11 cellular contexts compared by ENCODE assay signal in genomic region chr18:79953921-79954651, GRCh38. TPM values are rescaled to one million over a fixed set of nuclear protein-coding genes. Genes with fewer than 3 reads are reported as not detected.
A peak's percentile ranks its signal among the peaks of the same experiment; 100 is the strongest.
DNase-seq lines count a peak whose midpoint lies in the region; TF ChIP-seq lines count a peak whose summit lies in the region.
"Had no signal": no experiment of that assay in that cellular context is flagged by ENCODE, and none has a peak within 500 bp of the region (broad histone marks: within the 10 kb centered on the region; RNA-seq: fewer than 3 reads in every experiment).

No MANE protein-coding gene starts in this region.

- WGBS in liver, result 87% methylated on average over 11 of the region's 11 CpGs
- 67% methylated on average over 7 to 11 of the region's 11 CpGs for WGBS in transverse colon (ENCODE audit: low coverage in 1 of 2), 2 donors

- DNase-seq in activated T-cell treated with anti-CD3 and anti-CD28 coated beads, Interleukin-2, amount 50 U/mL, for 24 hours, result peak; percentile 29
- no peak for DNase-seq in activated T-cell treated with anti-CD3 and anti-CD28 coated beads, Interleukin-2, amount 50 U/mL, for 1 hour
- DNase-seq in activated CD8-positive, alpha-beta memory T cell treated with anti-CD3 and anti-CD28 coated beads, Interleukin-2, amount 50 U/mL, for 48 hours, result peak; percentile 59
- DNase-seq in transverse colon, result peak; percentile 83
- no peak for DNase-seq in NCI-H2029 treated with DMSO at 0.1 percent for 48 hours (lab: John Stamatoyannopoulos, UW)
- DNase-seq in ascending aorta (ENCODE audit: low spot score in 2 of 2), result no peak
- no peak for DNase-seq in AG08395 (ENCODE audit: low spot score)
- DNase-seq: amniotic stem cell, NCI-H446, SHP77 had no signal

- H3K36me3 Mint-ChIP-seq in activated T-cell treated with anti-CD3 and anti-CD28 coated beads, Interleukin-2, amount 50 U/mL, for 24 hours (ENCODE audit: low read depth), result peaks cover 13% of the 10 kb centered on the region

- TF ChIP-seq CTCF in liver (IDR thresholded peaks at IDR 0.05; ENCODE audit: low read depth, low read length, missing input control) (no peak), transverse colon (IDR thresholded peaks at IDR 0.05) (no peak), ascending aorta (IDR thresholded peaks at IDR 0.05) (no peak)

- TF ChIP-seq POLR2A in transverse colon (IDR thresholded peaks at IDR 0.05), result peak; percentile 59

- no peaks in the 10 kb centered on the region for H3K36me3 ChIP-seq in liver (ENCODE audit: control insufficient read depth in 4 of 4, insufficient read depth in 3 of 4, low read depth in 1 of 4, low read length in 3 of 4)
- no peaks in the 10 kb centered on the region for H3K36me3 ChIP-seq in transverse colon
- no peaks in the 10 kb centered on the region for H3K36me3 ChIP-seq in ascending aorta

- no peak for TF ChIP-seq RAD21 in liver (IDR thresholded peaks at IDR 0.05)

- intact Hi-C loops in transverse colon (cut with DNase I; ENCODE audit: low total_unique reads), result loop anchor here (5.0 kb wide), 1 partner anchor 33 kb away; the partner anchor contains the start of gene TXNL4A
- intact Hi-C loops in ascending aorta (cut with DNase I), result loop anchor here (2.0 to 10.0 kb wide), 3 partner anchors 149 to 889 kb away; partner anchors contain the start of gene ATP9B

- no peak for TF ChIP-seq EP300 in transverse colon (IDR thresholded peaks at IDR 0.05; ENCODE audit: low read depth)

- H3K4me1 ChIP-seq in liver (ENCODE audit: control insufficient read depth in 4 of 4, insufficient read depth in 4 of 4, low read length in 3 of 4) (peaks cover 2 to 19% (median 12%) of the 10 kb centered on the region in 4 donors), transverse colon (peaks cover 20 to 66% (median 35%) of the 10 kb centered on the region in 4 donors), ascending aorta (peaks cover 11 to 18% of the 10 kb centered on the region in 2 donors)

- no peaks in the 10 kb centered on the region for H3K27me3 ChIP-seq in liver (ENCODE audit: control insufficient read depth in 4 of 4, insufficient read depth in 4 of 4, low read length in 3 of 4)
- no peaks in the 10 kb centered on the region for H3K27me3 ChIP-seq in transverse colon
- H3K27me3 ChIP-seq in ascending aorta, result no peaks in the 10 kb centered on the region

- no peak overlapping the region for H3K27ac ChIP-seq in liver (ENCODE audit: low read depth in 1 of 2, low read length in 2 of 2)
- peak overlapping the region; percentile 82 to 98 (median 96) for H3K27ac ChIP-seq in transverse colon
- no peak overlapping the region for H3K27ac ChIP-seq in ascending aorta

- in situ Hi-C loops in transverse colon (cut with MboI; ENCODE audit: low pct_ligation_motif_present in 1 of 4, low pct_unique_long_range_greater_than_20kb in 1 of 4, low sequenced_read_pairs in 3 of 4), result loop anchor here in 1 of 4 donors (10.0 kb wide), 1 partner anchor 81 kb away; the partner anchor contains the start of gene RBFA

- H3K4me1 Mint-ChIP-seq in activated T-cell treated with anti-CD3 and anti-CD28 coated beads, Interleukin-2, amount 50 U/mL, for 24 hours (ENCODE audit: low read depth), result peaks cover 20% of the 10 kb centered on the region

- H3K4me3 ChIP-seq in liver (ENCODE audit: low read depth in 1 of 3, low read length in 3 of 3) (no peak overlapping the region), transverse colon (no peak overlapping the region), ascending aorta (no peak overlapping the region)

- no peaks in the 10 kb centered on the region for H3K9me3 ChIP-seq in liver (ENCODE audit: control insufficient read depth in 4 of 4, low read length in 3 of 4)
- H3K9me3 ChIP-seq in transverse colon, result no peaks in the 10 kb centered on the region
- H3K9me3 ChIP-seq in ascending aorta, result no peaks in the 10 kb centered on the region

- H3K27ac Mint-ChIP-seq in activated T-cell treated with anti-CD3 and anti-CD28 coated beads, Interleukin-2, amount 50 U/mL, for 24 hours, result no peak overlapping the region

- no peaks in the 10 kb centered on the region for H3K27me3 Mint-ChIP-seq in activated T-cell treated with anti-CD3 and anti-CD28 coated beads, Interleukin-2, amount 50 U/mL, for 24 hours

- no peak overlapping the region for H3K4me3 Mint-ChIP-seq in activated T-cell treated with anti-CD3 and anti-CD28 coated beads, Interleukin-2, amount 50 U/mL, for 24 hours

- H3K9me3 Mint-ChIP-seq in activated T-cell treated with anti-CD3 and anti-CD28 coated beads, Interleukin-2, amount 50 U/mL, for 24 hours, result no peaks in the 10 kb centered on the region

- no peak overlapping the region for H3K9ac ChIP-seq in liver (ENCODE audit: low read depth in 1 of 2, low read length in 2 of 2)

TF ChIP-seq in liver, 16 proteins besides CTCF, POLR2A, EP300 and RAD21:
- TF ChIP-seq TAF1 (conservative IDR thresholded peaks at IDR 0.05) (no peak), ZBTB33 (IDR thresholded peaks at IDR 0.05) (no peak), RXRA (IDR thresholded peaks at IDR 0.05) (no peak), HNF4A (conservative IDR thresholded peaks at IDR 0.05) (peak; percentile 27 to 42)
TF ChIP-seq in liver: peak in this region for 1.

RNA-seq across cellular contexts. Expression of gene SLC66A2, which starts 2.6 kb away (rescaled TPM):
- total RNA-seq in liver (10 to 100 TPM; 47.8 to 86.4 TPM), transverse colon (100 to 1,000 TPM in 2 of 4 donors, 10 to 100 TPM in 2; 56.5 to 183 (median 92.9) TPM), ascending aorta (52.9 TPM)
- polyA plus RNA-seq in liver, result 100 to 1,000 TPM in 1 of 2 donors, 10 to 100 TPM in 1; 49.3 to 107 TPM

RNA-seq across cellular contexts. Expression of gene HSBP1L1, which starts 10.4 kb away (rescaled TPM):
- total RNA-seq in liver (10 to 100 TPM; 12.2 to 31.5 TPM), transverse colon (100 to 1,000 TPM in 2 of 4 donors, 10 to 100 TPM in 2; 48.4 to 211 (median 109) TPM), ascending aorta (1.3 TPM)
- 10 to 100 TPM; 21.3 to 61.0 TPM for polyA plus RNA-seq in liver

RNA-seq across cellular contexts. Expression of gene TXNL4A, which starts 34.3 kb away (rescaled TPM):
- total RNA-seq in liver, result 10 to 100 TPM; 18.0 to 23.8 TPM
- polyA plus RNA-seq in liver, result 10 to 100 TPM; 41.8 to 86.2 TPM
- 10 to 100 TPM in 3 of 4 donors, 1 to 10 TPM in 1; 4.1 to 36.8 (median 31.0) TPM for total RNA-seq in transverse colon
- 16.5 TPM for total RNA-seq in ascending aorta

Comparison
In these comparisons a context has a peak if more than half of its experiments do, and no peak if none do; other contexts are left out.
1. DNase-seq: peak in activated T-cell treated with anti-CD3 and anti-CD28 coated beads, Interleukin-2, amount 50 U/mL, for 24 hours (single experiment), activated CD8-positive, alpha-beta memory T cell treated with anti-CD3 and anti-CD28 coated beads, Interleukin-2, amount 50 U/mL, for 48 hours (single experiment) and transverse colon (single experiment); none in activated T-cell treated with anti-CD3 and anti-CD28 coated beads, Interleukin-2, amount 50 U/mL, for 1 hour (single experiment), NCI-H2029 treated with DMSO at 0.1 percent for 48 hours (single experiment), ascending aorta (0 of 2) and AG08395 (single experiment).
2. H3K27ac ChIP-seq: peak in transverse colon (4 of 4); none in liver (0 of 2) and ascending aorta (0 of 2).